Comparison of ENCODE assay signal across 29 cellular contexts in genomic region chr7:44185729-44186128, GRCh38. TPM values are rescaled to one million over a fixed set of nuclear protein-coding genes. Genes with fewer than 3 reads are reported as not detected.
DNase-seq lines count a peak whose midpoint lies in the region; ATAC-seq, FAIRE-seq and TF ChIP-seq lines count a peak whose summit lies in the region.
"Had no signal": no experiment of that assay in that cellular context is flagged by ENCODE, and none has a peak within 500 bp of the region (broad histone marks: within the 10 kb centered on the region; RNA-seq: fewer than 3 reads in every experiment).

No MANE protein-coding gene starts in this region.

- H3K27ac ChIP-seq in A549 (peak overlapping the region; percentile 47 to 74), AG04450 (ENCODE audit: low read depth, low read length) (peak overlapping the region; percentile 39)
- H3K27ac ChIP-seq: breast epithelium, KMS-11, lower lobe of right lung, testis had no signal

- DNase-seq in A549 (ENCODE audit: low read depth in 1 of 2, low spot score in 1 of 2) (no peak), AG04450 (ENCODE audit: low read depth, low spot score) (no peak), NCI-H510A treated with DMSO at 0.1 percent for 48 hours (lab: John Stamatoyannopoulos, UW) (peak; percentile 72), left lobe of liver (ENCODE audit: low spot score) (peak; percentile 29), hepatic stellate cell (ENCODE audit: low spot score) (no peak)
- DNase-seq in stimulated activated CD4-positive, alpha-beta T cell treated with anti-CD3 and anti-CD28 coated beads, Interleukin-2, amount 100 ng/mL, for 48 hours, result no peak
- DNase-seq: activated CD8-positive, alpha-beta T cell treated with anti-CD3 and anti-CD28 coated beads, Interleukin-2, amount 10 ng/mL, durations not matched to agents 7 days and 5 days; activated T-cell treated with anti-CD3 and anti-CD28 coated beads for 4 hours; effector memory CD4-positive, alpha-beta T cell; EL; erythroblast; glutamatergic neuron; lower lobe of right lung; MM.1S; NCI-H226; stimulated activated naive CD4-positive, alpha-beta T cell; T-helper 17 cell; testis had no signal

- TF ChIP-seq RAD21 in A549 (conservative IDR thresholded peaks at IDR 0.05 in 1 of 2, IDR thresholded peaks at IDR 0.05 in 1 of 2), result no peak

- no peak for ATAC-seq in A549
- no peak for ATAC-seq in left lobe of liver
- no peak for ATAC-seq in HG02938 (IDR thresholded peaks at IDR 0.05; ENCODE audit: unreplicated experiment)
- ATAC-seq in GM18907 (IDR thresholded peaks at IDR 0.05; ENCODE audit: unreplicated experiment), result no peak
- ATAC-seq: activated CD8-positive, alpha-beta T cell treated with anti-CD3 and anti-CD28 coated beads, Interleukin-2, amount 10 ng/mL, durations not matched to agents 7 days and 5 days; activated naive CD4-positive, alpha-beta T cell treated with anti-CD3 and anti-CD28 coated beads, Interleukin-2, amount 50 U/mL, for 72 hours; GM12878; lower lobe of right lung; sciatic nerve; T-helper 17 cell had no signal

- H3K4me3 ChIP-seq in A549 (no peak overlapping the region), AG04450 (ENCODE audit: low read depth, low read length) (no peak overlapping the region)
- H3K4me3 ChIP-seq: breast epithelium, GM12878, lower lobe of right lung, testis had no signal

- CTCF ChIA-PET in A549 (lab: Yijun Ruan, JAX), result interaction anchor here (1.0 to 2.1 kb wide), 5 partner anchors 9 to 140 kb away, joined by 3 to 7 read pairs (median 4); no protein-coding TSS in a partner anchor
- CTCF ChIA-PET in AG04450 (lab: Charles Lee), result interaction anchor here (1.1 kb wide), 1 partner anchor 11 kb away, joined by 5 read pairs; no protein-coding TSS in a partner anchor

- POLR2A ChIA-PET in A549 (lab: Yijun Ruan, JAX) (no interaction called here), AG04450 (lab: Yijun Ruan, JAX) (no interaction called here)

- peak overlapping the region; percentile 50; the same call in 1 of the 3 replicates for H3K4me2 ChIP-seq in A549
- H3K4me2 ChIP-seq: KMS-11 had no signal

- no peak for TF ChIP-seq CTCF in A549 (IDR thresholded peaks at IDR 0.05)
- TF ChIP-seq CTCF in AG04450 (IDR thresholded peaks at IDR 0.05; ENCODE audit: low read depth, low read length), result no peak

- no peak for TF ChIP-seq EP300 in A549 (IDR thresholded peaks at IDR 0.05)

- H3K4me1 ChIP-seq in A549, result peaks cover 26% of the 10 kb centered on the region
- H3K4me1 ChIP-seq: breast epithelium, lower lobe of right lung, testis had no signal

- TF ChIP-seq POLR2A in A549 (IDR thresholded peaks at IDR 0.05; ENCODE audit: low read length), result no peak

- 60% methylated on average over 4 of the region's 5 CpGs for WGBS in A549 (ENCODE audit: missing lambda C conversion rate)

- H3K27me3 ChIP-seq in AG04450 (ENCODE audit: control insufficient read depth, insufficient read depth, low read length), result peaks cover 1% of the 10 kb centered on the region
- H3K27me3 ChIP-seq: breast epithelium, testis had no signal

- H3K9me3 ChIP-seq in A549 (peaks cover 10% of the 10 kb centered on the region; the same call in 1 of the 3 replicates), AG04450 (ENCODE audit: control insufficient read depth, insufficient read depth, low read length) (peaks cover 12% of the 10 kb centered on the region)
- H3K9me3 ChIP-seq: testis had no signal

- FAIRE-seq in A549 (lab: Jason Lieb, UNC), result no peak
- FAIRE-seq: GM12878 had no signal

TF ChIP-seq in A549, 52 proteins besides CTCF, POLR2A, EP300 and RAD21 (continues in another document):
- TF ChIP-seq ZNF302 (CRISPR knock-in tag; IDR thresholded peaks at IDR 0.05) (no peak), MAFK (IDR thresholded peaks at IDR 0.05; ENCODE audit: partially characterized antibody) (no peak), BCL3 (IDR thresholded peaks at IDR 0.05) (no peak), REST (IDR thresholded peaks at IDR 0.05) (no peak), RFX5 (IDR thresholded peaks at IDR 0.05) (no peak), FOXS1 (CRISPR knock-in tag; IDR thresholded peaks at IDR 0.05) (no peak), HMGXB4 (CRISPR knock-in tag; IDR thresholded peaks at IDR 0.05; ENCODE audit: borderline replicate concordance) (no peak), TFCP2L1 (CRISPR knock-in tag; IDR thresholded peaks at IDR 0.05) (no peak), KDM5A (IDR thresholded peaks at IDR 0.05) (no peak), RARB (CRISPR knock-in tag; IDR thresholded peaks at IDR 0.05) (no peak), ZC3H11A (IDR thresholded peaks at IDR 0.05) (no peak), NFE2L2 (conservative IDR thresholded peaks at IDR 0.05; ENCODE audit: low read length) (no peak), HOXB13 (CRISPR knock-in tag; IDR thresholded peaks at IDR 0.05; ENCODE audit: low read depth) (no peak), TP53 (CRISPR knock-in tag; IDR thresholded peaks at IDR 0.05) (no peak)

RNA-seq across cellular contexts. Expression of gene GCK, which starts 3.5 kb away (rescaled TPM):
- polyA plus RNA-seq in A549 (2011; rRNA removed) (not detected in 2 replicates), A549 (2017; fragmentation: RNase III; extraction: RNeasy Plus Mini Kit Qiagen cat#74134 plus additional on column Dnase treatment) (0.12 TPM in 1 of 3 replicates, not detected in the others), AG04450 (2011; rRNA removed) (0.35 and 0.47 TPM in 2 replicates)
- 0.03 TPM in 1 of 2 replicates, not detected in the other for polyA plus RNA-seq in A549 (2012; cell fraction: cytosol; rRNA removed)
- not detected in 2 replicates for polyA plus RNA-seq in A549 (2012; cell fraction: nucleus; rRNA removed)
- polyA minus RNA-seq in A549 (2011; rRNA and poly(A)+ RNA removed), result not detected in 2 replicates
- 0.48 TPM in 1 of 2 replicates, not detected in the other for polyA minus RNA-seq in AG04450 (2011; rRNA and poly(A)+ RNA removed)
- 1.7 TPM for total RNA-seq in left lobe of liver
- total RNA-seq: activated CD8-positive, alpha-beta T cell treated with anti-CD3 and anti-CD28 coated beads, Interleukin-2, amount 10 ng/mL, durations not matched to agents 7 days and 5 days; GM12878; SK-MEL-5 had no signal
- polyA plus RNA-seq: CD14-positive monocyte had no signal

RNA-seq across cellular contexts. Expression of gene YKT6, which starts 15.0 kb away (rescaled TPM):
- polyA plus RNA-seq in A549 (2011; rRNA removed), result 113 and 142 TPM in 2 replicates
- 86.7 and 111 TPM in 2 replicates for polyA plus RNA-seq in A549 (2012; cell fraction: cytosol; rRNA removed)
- 82.2 and 89.2 TPM in 2 replicates for polyA plus RNA-seq in A549 (2012; cell fraction: nucleus; rRNA removed)
- 130 to 133 TPM (median 130 TPM) in 3 replicates for polyA plus RNA-seq in A549 (2017; fragmentation: RNase III; extraction: RNeasy Plus Mini Kit Qiagen cat#74134 plus additional on column Dnase treatment)
- 118 and 131 TPM in 2 replicates for polyA minus RNA-seq in A549 (2011; rRNA and poly(A)+ RNA removed)
- 124 and 138 TPM in 2 replicates for polyA plus RNA-seq in AG04450 (2011; rRNA removed)
- 106 and 122 TPM in 2 replicates for polyA minus RNA-seq in AG04450 (2011; rRNA and poly(A)+ RNA removed)
- 19.9 TPM for total RNA-seq in left lobe of liver

RNA-seq across cellular contexts. Expression of gene MYL7, which starts 44.6 kb away (rescaled TPM):
- polyA plus RNA-seq in A549 (2011; rRNA removed), result not detected in 2 replicates
- polyA plus RNA-seq in A549 (2012; cell fraction: cytosol; rRNA removed), result not detected in 2 replicates
- 0.22 TPM in 1 of 2 replicates, not detected in the other for polyA plus RNA-seq in A549 (2012; cell fraction: nucleus; rRNA removed)
- not detected in 3 replicates for polyA plus RNA-seq in A549 (2017; fragmentation: RNase III; extraction: RNeasy Plus Mini Kit Qiagen cat#74134 plus additional on column Dnase treatment)
- not detected in 2 replicates for polyA minus RNA-seq in A549 (2011; rRNA and poly(A)+ RNA removed)
- not detected in 2 replicates for polyA plus RNA-seq in AG04450 (2011; rRNA removed)
- not detected in 2 replicates for polyA minus RNA-seq in AG04450 (2011; rRNA and poly(A)+ RNA removed)
- not detected for total RNA-seq in left lobe of liver
- total RNA-seq: activated CD8-positive, alpha-beta T cell treated with anti-CD3 and anti-CD28 coated beads, Interleukin-2, amount 10 ng/mL, durations not matched to agents 7 days and 5 days; activated naive CD4-positive, alpha-beta T cell treated with anti-CD3 and anti-CD28 coated beads, Interleukin-2, amount 50 U/mL, for 72 hours; GM12878; mucosa of gallbladder; neural crest cell; sciatic nerve; SK-MEL-5; T-helper 17 cell had no signal
- polyA plus RNA-seq: CD14-positive monocyte had no signal

Comparison
In these comparisons a context has a peak if more than half of its experiments do, and no peak if none do; other contexts are left out.
1. DNase-seq: peak in NCI-H510A treated with DMSO at 0.1 percent for 48 hours (single experiment) and left lobe of liver (single experiment); none in A549 (0 of 2), AG04450 (single experiment), stimulated activated CD4-positive, alpha-beta T cell treated with anti-CD3 and anti-CD28 coated beads, Interleukin-2, amount 100 ng/mL, for 48 hours (0 of 2) and hepatic stellate cell (single experiment).